8 cellular contexts compared by ENCODE assay signal in genomic region chr19:50377051-50377441, GRCh38. TPM values are rescaled to one million over a fixed set of nuclear protein-coding genes. Genes with fewer than 3 reads are reported as not detected.
DNase-seq lines count a peak whose midpoint lies in the region; ATAC-seq, FAIRE-seq and TF ChIP-seq lines count a peak whose summit lies in the region.

No MANE protein-coding gene starts in this region.

- H3K4me3 Mint-ChIP-seq in effector memory CD8-positive, alpha-beta T cell, result peak overlapping the region; percentile 94 to 98

- H3K36me3 ChIP-seq in DND-41 (ENCODE audit: insufficient read depth, low read length), result peaks cover 49% of the 10 kb centered on the region
- H3K36me3 ChIP-seq in HUES48 (ENCODE audit: control insufficient read depth, insufficient read depth, low read length), result peaks cover 46% of the 10 kb centered on the region
- H3K36me3 ChIP-seq in pancreas, result peaks cover 6 to 46% (median 26%) of the 10 kb centered on the region in 3 donors

- H3K27me3 ChIP-seq in DND-41 (ENCODE audit: insufficient read depth, low read length, poor library complexity) (no peaks in the 10 kb centered on the region), HUES48 (ENCODE audit: control insufficient read depth, insufficient read depth, low read length) (no peaks in the 10 kb centered on the region), pancreas (no peaks in the 10 kb centered on the region)

- H3K27ac ChIP-seq in DND-41 (ENCODE audit: low read length), result 0 out of 2 replicates have a peak overlapping the region, but pooled peaks have one; percentile 7
- no peak overlapping the region for H3K27ac ChIP-seq in HUES48 (ENCODE audit: low read depth, low read length)
- no peak overlapping the region for H3K27ac ChIP-seq in pancreas

- peaks cover 17 to 27% of the 10 kb centered on the region in 2 donors for H3K4me1 Mint-ChIP-seq in effector memory CD8-positive, alpha-beta T cell (ENCODE audit: low read depth in 2 of 2)

- peak overlapping the region; percentile 10 to 57; a peak in 3 of 4 replicates for H3K4me3 ChIP-seq in DND-41 (ENCODE audit: low read depth in 1 of 2, low read length in 2 of 2)
- H3K4me3 ChIP-seq in HUES48 (ENCODE audit: low read depth, low read length), result peak overlapping the region; percentile 52
- H3K4me3 ChIP-seq in WI38 (ENCODE audit: low read depth, low read length), result peak overlapping the region; percentile 37; the same call in 1 of the 2 replicates
- H3K4me3 ChIP-seq in pancreas, result peak overlapping the region in 2 of 4 donors; percentile 64 to 94

- peaks cover 12% of the 10 kb centered on the region for H3K79me2 ChIP-seq in DND-41 (ENCODE audit: insufficient read depth, low read length)

- no peak for TF ChIP-seq CTCF in DND-41 (IDR thresholded peaks at IDR 0.05; ENCODE audit: borderline replicate concordance, extremely low read depth, low read length, poor library complexity, severe bottlenecking)
- no peak for TF ChIP-seq CTCF in WI38 (IDR thresholded peaks at IDR 0.05; ENCODE audit: low read depth, low read length)
- TF ChIP-seq CTCF in pancreas (IDR thresholded peaks at IDR 0.05), result no peak

- H3K27ac Mint-ChIP-seq in effector memory CD8-positive, alpha-beta T cell, result peak overlapping the region; percentile 99

- peaks cover 50% of the 10 kb centered on the region for H3K36me3 Mint-ChIP-seq in effector memory CD8-positive, alpha-beta T cell (ENCODE audit: insufficient read depth)

- ATAC-seq in DND-41 (ENCODE audit: insufficient read depth, low read depth), result peak; percentile 47
- ATAC-seq in effector memory CD8-positive, alpha-beta T cell (replicated peaks), result peak; percentile 13
- ATAC-seq in pancreas, result peak; percentile 4 to 29 (median 8)
- no peak for ATAC-seq in sciatic nerve
- no peak for ATAC-seq in GM18517 (IDR thresholded peaks at IDR 0.05; ENCODE audit: unreplicated experiment)

- H4K20me1 ChIP-seq in DND-41 (ENCODE audit: insufficient read depth, low read length), result peaks cover 34% of the 10 kb centered on the region

- no peak overlapping the region for H3K9ac ChIP-seq in DND-41 (ENCODE audit: low read depth, low read length)
- H3K9ac ChIP-seq in HUES48 (ENCODE audit: low read depth, low read length), result no peak overlapping the region

- WGBS in pancreas, 2 donors, result 40 to 50% methylated on average over 7 of the region's 7 CpGs

- intact Hi-C loops in pancreas (cut with DNase I) (no loop called here), sciatic nerve (cut with DNase I) (no loop called here)

- H3K9me3 ChIP-seq in DND-41 (ENCODE audit: insufficient read depth, low read length, severe bottlenecking) (no peaks in the 10 kb centered on the region), HUES48 (ENCODE audit: control insufficient read depth, insufficient read depth, low read length) (no peaks in the 10 kb centered on the region), pancreas (no peaks in the 10 kb centered on the region)

- FAIRE-seq in pancreas (lab: Jason Lieb, UNC), result no peak

- no peaks in the 10 kb centered on the region for H3K9me3 Mint-ChIP-seq in effector memory CD8-positive, alpha-beta T cell

- H2AFZ ChIP-seq in DND-41 (ENCODE audit: low read depth, low read length), result no peak overlapping the region

- no peaks in the 10 kb centered on the region for H3K27me3 Mint-ChIP-seq in effector memory CD8-positive, alpha-beta T cell

- DNase-seq in DND-41 (no peak), pancreas (peak in 4 of 6 donors; percentile 51 to 76 (median 59)), medulla oblongata (ENCODE audit: extremely low spot score) (no peak), sciatic nerve (ENCODE audit: low spot score) (no peak)
- peak in 2 of 3 experiments; percentile 49 for DNase-seq in effector memory CD8-positive, alpha-beta T cell

- peak overlapping the region; percentile 59 for H3K4me2 ChIP-seq in DND-41 (ENCODE audit: insufficient read depth, low read length)

- peaks cover 18% of the 10 kb centered on the region for H3K4me1 ChIP-seq in DND-41 (ENCODE audit: insufficient read depth, low read length)
- H3K4me1 ChIP-seq in HUES48 (ENCODE audit: control insufficient read depth, insufficient read depth, low read length), result no peaks in the 10 kb centered on the region
- H3K4me1 ChIP-seq in pancreas, result no peaks in the 10 kb centered on the region

RNA-seq across cellular contexts. Expression of gene NR1H2, which starts 0.8 kb away (rescaled TPM):
- 10 to 100 TPM; 20.5 to 33.5 (median 25.6) TPM for total RNA-seq in pancreas
- polyA plus RNA-seq in pancreas, result 10 to 100 TPM; 45.9 to 46.5 TPM
- total RNA-seq in sciatic nerve, result 73.7 TPM

RNA-seq across cellular contexts. Expression of gene POLD1, which starts 7.1 kb away (rescaled TPM):
- total RNA-seq in pancreas (10 to 100 TPM in 4 of 6 donors, 1 to 10 TPM in 2; 9.5 to 16.7 (median 11.9) TPM), sciatic nerve (21.3 TPM)
- 10 to 100 TPM; 36.1 to 45.5 TPM for polyA plus RNA-seq in pancreas

RNA-seq across cellular contexts. Expression of gene NAPSA, which starts 11.6 kb away (rescaled TPM):
- total RNA-seq in pancreas (1 to 10 TPM in 5 of 6 donors, under 1 TPM in 1; 0.78 to 3.2 (median 1.5) TPM), sciatic nerve (3.4 TPM)
- 1 to 10 TPM; 4.1 to 4.6 TPM for polyA plus RNA-seq in pancreas

RNA-seq across cellular contexts. Expression of gene SPIB, which starts 41.7 kb away (rescaled TPM):
- 10 to 100 TPM in 1 of 6 donors, 1 to 10 TPM in 2, under 1 TPM in 3; 0.09 to 25.6 (median 1.2) TPM for total RNA-seq in pancreas
- polyA plus RNA-seq in pancreas, result 1 to 10 TPM in 1 of 2 donors, under 1 TPM in 1; 0.80 to 1.2 TPM
- total RNA-seq in sciatic nerve, result 2.9 TPM

RNA-seq across cellular contexts. Expression of gene KCNC3, which starts 47.9 kb away (rescaled TPM):
- total RNA-seq in pancreas, result 1 to 10 TPM; 2.4 to 4.6 (median 3.4) TPM
- polyA plus RNA-seq in pancreas, result 1 to 10 TPM; 4.8 to 7.1 TPM
- total RNA-seq in sciatic nerve, result 2.7 TPM

Comparison
In these comparisons a context has a peak if more than half of its experiments do, and no peak if none do; other contexts are left out.
1. ATAC-seq: peak in DND-41 (single experiment), effector memory CD8-positive, alpha-beta T cell (single experiment) and pancreas (4 of 4); none in sciatic nerve (single experiment) and GM18517 (single experiment).
2. DNase-seq: peak in effector memory CD8-positive, alpha-beta T cell (2 of 3) and pancreas (4 of 6); none in DND-41 (single experiment), medulla oblongata (single experiment) and sciatic nerve (single experiment).